ENCODE assay signal across 9 cellular contexts in genomic region chr5:132807163-132807838, GRCh38. TPM values are rescaled to one million over a fixed set of nuclear protein-coding genes. Genes with fewer than 3 reads are reported as not detected.
A peak's percentile ranks its signal among the peaks of the same experiment; 100 is the strongest.
DNase-seq lines count a peak whose midpoint lies in the region; ATAC-seq and TF ChIP-seq lines count a peak whose summit lies in the region.
"Had no signal": no experiment of that assay in that cellular context is flagged by ENCODE, and none has a peak within 500 bp of the region (broad histone marks: within the 10 kb centered on the region; RNA-seq: fewer than 3 reads in every experiment).

No MANE protein-coding gene starts in this region.

- H2AFZ ChIP-seq in DND-41 (ENCODE audit: low read depth, low read length), result no peak overlapping the region

- H3K4me1 ChIP-seq in DND-41 (ENCODE audit: insufficient read depth, low read length), result no peaks in the 10 kb centered on the region

- no peak for ATAC-seq in DND-41 (ENCODE audit: insufficient read depth, low read depth)
- no peak for ATAC-seq in HG03378 (IDR thresholded peaks at IDR 0.05; ENCODE audit: unreplicated experiment)

- H3K27me3 Mint-ChIP-seq in nephron progenitor cell (ENCODE audit: low read depth, poor library complexity), result peaks cover 64% of the 10 kb centered on the region

- no peaks in the 10 kb centered on the region for H3K79me2 ChIP-seq in DND-41 (ENCODE audit: insufficient read depth, low read length)

- peaks cover 10% of the 10 kb centered on the region for H3K27me3 ChIP-seq in DND-41 (ENCODE audit: insufficient read depth, low read length, poor library complexity)
- H3K27me3 ChIP-seq in MG63, result peaks cover 11% of the 10 kb centered on the region; the same call in 1 of the 2 replicates

- DNase-seq in DND-41 (no peak), M059J (ENCODE audit: low read depth) (peak; percentile 20), choroid plexus epithelial cell (ENCODE audit: low read depth) (no peak), nephron progenitor cell (peak; percentile 47), NCI-H524 treated with DMSO at 0.1 percent for 48 hours (lab: John Stamatoyannopoulos, UW) (no peak), MG63 (no peak), NCI-H226 (no peak)
- DNase-seq: effector CD4-positive, alpha-beta T cell had no signal

- no peak overlapping the region for H3K9ac ChIP-seq in DND-41 (ENCODE audit: low read depth, low read length)

- no peak overlapping the region for H3K27ac Mint-ChIP-seq in nephron progenitor cell

- H3K4me3 ChIP-seq in DND-41 (ENCODE audit: low read depth in 1 of 2, low read length in 2 of 2) (no peak overlapping the region), choroid plexus epithelial cell (ENCODE audit: low read depth, low read length) (no peak overlapping the region), MG63 (no peak overlapping the region)

- no peaks in the 10 kb centered on the region for H4K20me1 ChIP-seq in DND-41 (ENCODE audit: insufficient read depth, low read length)

- H3K36me3 ChIP-seq in DND-41 (ENCODE audit: insufficient read depth, low read length), result no peaks in the 10 kb centered on the region
- no peaks in the 10 kb centered on the region for H3K36me3 ChIP-seq in MG63

- no peaks in the 10 kb centered on the region for H3K36me3 Mint-ChIP-seq in nephron progenitor cell (ENCODE audit: low read depth)

- TF ChIP-seq CTCF in DND-41 (IDR thresholded peaks at IDR 0.05; ENCODE audit: borderline replicate concordance, extremely low read depth, low read length, poor library complexity, severe bottlenecking) (peak; percentile 30), choroid plexus epithelial cell (conservative IDR thresholded peaks at IDR 0.05; ENCODE audit: low read depth, low read length) (peak; percentile 31), nephron progenitor cell (IDR thresholded peaks at IDR 0.05) (no peak)

- H3K4me3 Mint-ChIP-seq in nephron progenitor cell, result peak overlapping the region; percentile 2

- H3K4me1 Mint-ChIP-seq in nephron progenitor cell, result peaks cover 10% of the 10 kb centered on the region

- no peak overlapping the region for H3K4me2 ChIP-seq in DND-41 (ENCODE audit: insufficient read depth, low read length)

- no peaks in the 10 kb centered on the region for H3K9me3 ChIP-seq in DND-41 (ENCODE audit: insufficient read depth, low read length, severe bottlenecking)
- peaks cover 6% of the 10 kb centered on the region for H3K9me3 ChIP-seq in MG63

- no peak overlapping the region for H3K27ac ChIP-seq in DND-41 (ENCODE audit: low read length)

- H3K9me3 Mint-ChIP-seq in nephron progenitor cell, result peaks cover 10% of the 10 kb centered on the region

RNA-seq across cellular contexts. Expression of gene SOWAHA, which starts 5.8 kb away (rescaled TPM):
- total RNA-seq in M059J (2014; rRNA removed; shearing (Covaris generic)), result 0.10 and 0.32 TPM in 2 replicates
- not detected in 2 replicates for total RNA-seq in MG63 (2014; rRNA removed; shearing (Covaris generic); ENCODE audit: low replicate concordance)

RNA-seq across cellular contexts. Expression of gene SHROOM1, which starts 23.1 kb away (rescaled TPM):
- 7.3 and 10.3 TPM in 2 replicates for total RNA-seq in M059J (2014; rRNA removed; shearing (Covaris generic))
- total RNA-seq in MG63 (2014; rRNA removed; shearing (Covaris generic); ENCODE audit: low replicate concordance), result 8.6 and 16.4 TPM in 2 replicates

RNA-seq across cellular contexts. Expression of gene SEPTIN8, which starts 30.3 kb away (rescaled TPM):
- 26.9 and 41.7 TPM in 2 replicates for total RNA-seq in M059J (2014; rRNA removed; shearing (Covaris generic))
- 36.9 and 53.8 TPM in 2 replicates for total RNA-seq in MG63 (2014; rRNA removed; shearing (Covaris generic); ENCODE audit: low replicate concordance)

RNA-seq across cellular contexts. Expression of gene GDF9, which starts 59.0 kb away (rescaled TPM):
- not detected in 2 replicates for total RNA-seq in M059J (2014; rRNA removed; shearing (Covaris generic))
- total RNA-seq in MG63 (2014; rRNA removed; shearing (Covaris generic); ENCODE audit: low replicate concordance), result 0.15 TPM in 1 of 2 replicates, not detected in the other

RNA-seq across cellular contexts. Expression of gene UQCRQ, which starts 59.1 kb away (rescaled TPM):
- total RNA-seq in M059J (2014; rRNA removed; shearing (Covaris generic)), result 231 and 270 TPM in 2 replicates
- total RNA-seq in MG63 (2014; rRNA removed; shearing (Covaris generic); ENCODE audit: low replicate concordance), result 388 and 1,689 TPM in 2 replicates

Comparison
In these comparisons a context has a peak if more than half of its experiments do, and no peak if none do; other contexts are left out.
1. DNase-seq: peak in M059J (single experiment) and nephron progenitor cell (single experiment); none in DND-41 (single experiment), choroid plexus epithelial cell (single experiment), NCI-H524 treated with DMSO at 0.1 percent for 48 hours (single experiment), MG63 (single experiment) and NCI-H226 (single experiment).